ENCODE assay signal across 8 cellular contexts in the genomic region with DNA sequence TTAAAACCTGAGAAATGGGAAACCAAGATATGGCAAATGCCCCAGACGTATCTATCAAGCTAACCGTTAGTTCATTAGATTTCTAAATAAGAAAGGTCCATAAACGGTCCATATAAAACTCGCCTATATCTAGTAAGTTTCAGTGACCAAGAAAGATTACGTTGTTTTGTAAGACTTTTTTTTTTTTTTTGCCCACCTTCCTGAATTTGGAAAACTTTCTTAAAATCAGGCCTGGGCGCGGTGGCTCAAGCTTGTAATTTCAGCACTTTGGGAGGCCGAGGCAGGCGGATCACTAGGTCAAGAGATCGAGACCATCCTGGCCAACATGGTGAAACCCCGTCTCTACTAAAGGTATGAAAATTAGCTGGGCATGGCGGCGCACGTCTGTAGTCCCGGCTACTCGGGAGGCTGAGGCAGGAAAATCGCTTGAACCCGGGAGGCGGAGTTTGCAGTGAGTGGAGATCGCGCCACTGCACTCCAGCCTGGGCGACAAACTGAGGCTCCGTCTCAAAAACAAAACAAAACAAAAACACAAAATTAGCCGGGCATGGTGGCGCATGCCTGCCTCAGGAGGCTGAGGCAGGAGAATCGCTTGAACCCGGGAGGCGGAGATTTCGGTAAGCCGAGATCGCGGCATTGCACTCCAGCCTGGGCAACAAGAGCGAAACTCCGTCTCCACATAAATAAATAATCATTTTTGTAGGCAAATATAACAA. TPM values are rescaled to one million over a fixed set of nuclear protein-coding genes. Genes with fewer than 3 reads are reported as not detected.
A peak's percentile ranks its signal among the peaks of the same experiment; 100 is the strongest.
DNase-seq lines count a peak whose midpoint lies in the region; FAIRE-seq and TF ChIP-seq lines count a peak whose summit lies in the region.
"Not testable (repeated sequence)": the region's sequence is repeated elsewhere in the genome, so short reads cannot be mapped to it uniquely, and the experiment has no call there.

No MANE protein-coding gene starts in this region.

- WGBS in endodermal cell (ENCODE audit: insufficient coverage in 1 of 2, insufficient read length in 1 of 2), 2 experiments, result 9 to 13% methylated on average over 25 to 32 of the region's 34 CpGs
- 2 to 3% methylated on average over 27 to 34 of the region's 34 CpGs for WGBS in testis, 2 donors

- intact Hi-C loops in Calu3 (cut with micrococcal nuclease; ENCODE audit: unreplicated experiment), result loop anchor here (2.0 to 5.0 kb wide), 2 partner anchors 40 to 158 kb away; no protein-coding TSS in a partner anchor
- intact Hi-C loops in kidney (cut with DNase I); testis (cut with DNase I; ENCODE audit: low total_unique reads): not testable (repeated sequence)

- H3K27me3 Mint-ChIP-seq in Calu3 (ENCODE audit: unreplicated experiment); endodermal cell (ENCODE audit: insufficient read depth); osteocyte (ENCODE audit: unreplicated experiment): not testable (repeated sequence)

- H3K4me3 Mint-ChIP-seq in Calu3 (ENCODE audit: low read depth, unreplicated experiment) (peak overlapping the region; percentile 97), endodermal cell (peak overlapping the region; percentile 91), osteocyte (ENCODE audit: unreplicated experiment) (peak overlapping the region; percentile 100)

- peak; percentile 20 for DNase-seq in Calu3
- peak; percentile 31 for DNase-seq in M059J (ENCODE audit: low read depth)
- peak; percentile 28 for DNase-seq in SK-MEL-5 (ENCODE audit: low read depth, low spot score)
- peak; percentile 30 for DNase-seq in activated naive CD4-positive, alpha-beta T cell treated with Interleukin-2 at 50 U/mL for 16 hours
- peak; percentile 59 for DNase-seq in endodermal cell
- not testable (repeated sequence) for DNase-seq in kidney
- DNase-seq in osteocyte (ENCODE audit: extremely low spot score, unreplicated experiment), result peak; percentile 78
- peak; percentile 50 for DNase-seq in testis

- H3K27me3 ChIP-seq in endodermal cell (ENCODE audit: control insufficient read depth, insufficient read depth, low read length, poor library complexity, severe bottlenecking); testis: not testable (repeated sequence)

- H3K9ac ChIP-seq in endodermal cell (ENCODE audit: extremely low read depth, low read length, poor library complexity, severe bottlenecking) (peak overlapping the region; percentile 96), kidney (ENCODE audit: low read length in 2 of 2) (peak overlapping the region; percentile 22 to 90)

- H3K36me3 Mint-ChIP-seq in Calu3 (ENCODE audit: insufficient read depth, unreplicated experiment), result peaks cover 82% of the 10 kb centered on the region
- H3K36me3 Mint-ChIP-seq in endodermal cell (ENCODE audit: low read depth), result peaks cover 43% of the 10 kb centered on the region
- H3K36me3 Mint-ChIP-seq in osteocyte (ENCODE audit: unreplicated experiment), result peaks cover 31% of the 10 kb centered on the region

- TF ChIP-seq CTCF in Calu3 (IDR thresholded peaks at IDR 0.05; ENCODE audit: unreplicated experiment); endodermal cell (conservative IDR thresholded peaks at IDR 0.05); kidney (IDR thresholded peaks at IDR 0.05; ENCODE audit: borderline replicate concordance, extremely low read depth, insufficient read depth); osteocyte (IDR thresholded peaks at IDR 0.05); testis (IDR thresholded peaks at IDR 0.05): not testable (repeated sequence)

- not testable (repeated sequence) for FAIRE-seq in kidney (lab: Jason Lieb, UNC)

- H3K27ac ChIP-seq in endodermal cell (ENCODE audit: low read depth, low read length), result not testable (repeated sequence)
- H3K27ac ChIP-seq in kidney (ENCODE audit: low read depth in 2 of 2, low read length in 2 of 2) (peak overlapping the region in 1 of 2 donors; percentile 95), testis (peak overlapping the region; percentile 100)

- H3K4me1 Mint-ChIP-seq in Calu3 (ENCODE audit: low read depth, unreplicated experiment), result peaks cover 26% of the 10 kb centered on the region
- peaks cover 15% of the 10 kb centered on the region for H3K4me1 Mint-ChIP-seq in endodermal cell
- H3K4me1 Mint-ChIP-seq in osteocyte (ENCODE audit: unreplicated experiment), result peaks cover 52% of the 10 kb centered on the region

- CTCF ChIA-PET in Calu3 (lab: Charles Lee), result interaction anchor here (0.6 to 1.2 kb wide), 5 partner anchors 9 to 1523 kb away, joined by 3 to 6 read pairs (median 3); no protein-coding TSS in a partner anchor

- in situ Hi-C loops in SK-MEL-5 (cut with HindIII; ENCODE audit: low pct_unique_long_range_greater_than_20kb, low sequenced_read_pairs), result not testable (repeated sequence)

- H3K4me3 ChIP-seq in endodermal cell (ENCODE audit: low read length) (peak overlapping the region; percentile 94), kidney (ENCODE audit: low read length in 2 of 2) (peak overlapping the region; percentile 67 to 70), testis (peak overlapping the region; percentile 94 to 98)

- H3K9me3 Mint-ChIP-seq in Calu3 (ENCODE audit: low read depth, unreplicated experiment); endodermal cell; osteocyte (ENCODE audit: unreplicated experiment): not testable (repeated sequence)

- not testable (repeated sequence) for H3K9me3 ChIP-seq in endodermal cell (ENCODE audit: control insufficient read depth, low read length); kidney (ENCODE audit: control insufficient read depth in 1 of 2, low read length in 2 of 2); testis

- not testable (repeated sequence) for BruUV-seq in Calu3 (replicated peaks; lab: Mats Ljungman, UMichigan)

- not testable (repeated sequence) for H3K4me1 ChIP-seq in endodermal cell (ENCODE audit: control insufficient read depth, insufficient read depth, low read length); kidney (ENCODE audit: control insufficient read depth in 1 of 2, insufficient read depth in 1 of 2, low read depth in 1 of 2, low read length in 2 of 2)
- peaks cover 29% of the 10 kb centered on the region for H3K4me1 ChIP-seq in testis

- peaks cover 46% of the 10 kb centered on the region for H3K36me3 ChIP-seq in endodermal cell (ENCODE audit: control insufficient read depth, insufficient read depth, low read length)
- peaks cover 2 to 17% of the 10 kb centered on the region in 2 donors for H3K36me3 ChIP-seq in kidney (ENCODE audit: control insufficient read depth in 1 of 2, insufficient read depth in 2 of 2, low read length in 2 of 2)
- H3K36me3 ChIP-seq in testis (ENCODE audit: low read depth, missing control alignments), result not testable (repeated sequence)

- not testable (repeated sequence) for TF ChIP-seq POLR2A in testis (IDR thresholded peaks at IDR 0.05)

- H3K27ac Mint-ChIP-seq in Calu3 (ENCODE audit: unreplicated experiment), result peak overlapping the region; percentile 99
- H3K27ac Mint-ChIP-seq in endodermal cell, result peak overlapping the region; percentile 95
- peak overlapping the region; percentile 100 for H3K27ac Mint-ChIP-seq in osteocyte (ENCODE audit: unreplicated experiment)

RNA-seq across cellular contexts. Expression of a gene that starts 1.8 kb away (rescaled TPM):
- total RNA-seq in Calu3 (2022) (115 and 123 TPM in 2 replicates), endodermal cell (10 to 100 TPM; 89.4 to 90.7 TPM), kidney (118 TPM), osteocyte (91.2 and 94.9 TPM in 2 replicates), testis (100 to 1,000 TPM in 1 of 2 donors, 10 to 100 TPM in 1; 88.7 to 102 TPM)
- 67.4 and 98.1 TPM in 2 replicates for total RNA-seq in M059J (2014; rRNA removed; shearing (Covaris generic))
- 94.1 and 96.5 TPM in 2 replicates for total RNA-seq in SK-MEL-5 (2014; rRNA removed; shearing (Covaris generic))
- polyA plus RNA-seq in SK-MEL-5 (2015; cell fraction: cytosol; rRNA removed), result 97.4 and 127 TPM in 2 replicates
- 35.1 and 38.8 TPM in 2 replicates for polyA plus RNA-seq in SK-MEL-5 (2015; cell fraction: nucleus; rRNA removed)
- 68.2 TPM for polyA plus RNA-seq in endodermal cell (2013, experiment 1 of 2)
- 64.9 TPM for polyA plus RNA-seq in endodermal cell (2013, experiment 2 of 2)
- polyA plus RNA-seq in kidney (ENCODE audit: insufficient read depth, low read depth, low replicate concordance) (38.5 TPM), testis (ENCODE audit: insufficient read depth, low read depth, low replicate concordance) (54.2 TPM)
